8 cellular contexts compared by ENCODE assay signal in the genomic region with DNA sequence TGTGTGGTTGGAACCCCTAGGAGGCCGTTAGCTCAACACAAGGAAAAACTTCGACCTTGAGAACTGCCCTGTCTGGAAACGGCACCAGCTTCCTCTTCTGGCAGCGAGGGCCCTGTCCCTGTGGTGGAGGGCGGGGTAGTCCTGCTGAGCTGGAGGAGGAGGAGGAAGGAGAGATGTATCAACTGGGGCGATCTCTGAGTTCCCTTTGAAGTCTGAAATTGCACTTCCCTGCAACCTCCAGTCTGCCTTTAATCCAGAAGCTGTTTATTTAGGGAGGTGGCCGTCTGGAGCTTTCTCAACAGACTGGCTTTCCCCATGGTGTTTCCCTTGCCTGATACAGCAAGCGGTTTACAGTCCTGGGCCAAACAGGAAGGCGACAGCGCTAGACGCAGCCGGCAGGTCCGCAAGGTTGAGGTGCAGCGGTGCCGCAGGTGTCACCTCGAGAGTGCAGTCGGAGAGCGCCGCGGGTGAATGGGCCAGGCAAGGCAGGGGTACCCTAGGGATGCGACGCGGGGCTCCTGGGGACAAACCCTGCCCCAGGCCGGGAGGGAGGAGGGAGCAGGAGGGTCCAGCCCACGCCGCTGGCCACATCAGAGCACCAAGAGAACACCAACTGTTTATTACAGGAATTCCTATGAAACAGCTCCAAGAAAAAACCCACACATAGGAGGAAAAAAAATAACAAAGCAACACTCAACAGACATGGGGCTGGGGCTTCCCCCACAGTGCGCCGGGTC. TPM values are rescaled to one million over a fixed set of nuclear protein-coding genes. Genes with fewer than 3 reads are reported as not detected.
DNase-seq lines count a peak whose midpoint lies in the region; ATAC-seq and TF ChIP-seq lines count a peak whose summit lies in the region.

No MANE protein-coding gene starts in this region.

- H4K20me1 ChIP-seq in OCI-LY3 (ENCODE audit: insufficient read depth, low read length) = no peaks in the 10 kb centered on the region

- no peak for TF ChIP-seq CTCF in OCI-LY3 (IDR thresholded peaks at IDR 0.05; ENCODE audit: low read depth, low read length)
- TF ChIP-seq CTCF in right atrium auricular region (IDR thresholded peaks at IDR 0.05) = no peak

- H3K4me3 ChIP-seq in OCI-LY3 (ENCODE audit: low read length) (peak overlapping the region; percentile 37; the same call in 1 of the 2 replicates), adipocyte (ENCODE audit: low read length) (peak overlapping the region; percentile 57), right atrium auricular region (peak overlapping the region; percentile 46 to 62)

- H3K36me3 ChIP-seq in OCI-LY3 (replicated peaks; ENCODE audit: low read depth, low read length) (no peaks in the 10 kb centered on the region), adipocyte (ENCODE audit: control insufficient read depth, insufficient read depth, low read length, severe bottlenecking) (peaks cover 8% of the 10 kb centered on the region), right atrium auricular region (peaks cover 5% of the 10 kb centered on the region)

- H3K79me2 ChIP-seq in OCI-LY3 (ENCODE audit: low read length) = no peaks in the 10 kb centered on the region

- H3K27ac ChIP-seq in OCI-LY3 (ENCODE audit: low read length) (no peak overlapping the region), right atrium auricular region (peak overlapping the region; percentile 77 to 91)

- peak overlapping the region; percentile 57 for H3K4me2 ChIP-seq in OCI-LY3 (ENCODE audit: low read length)

- H3K9me3 ChIP-seq in OCI-LY3 (ENCODE audit: insufficient read depth, low read length) = no peaks in the 10 kb centered on the region
- H3K9me3 ChIP-seq in adipocyte (ENCODE audit: control insufficient read depth, low read length) = no peaks in the 10 kb centered on the region
- no peaks in the 10 kb centered on the region for H3K9me3 ChIP-seq in right atrium auricular region

- 0 out of 2 replicates have a peak overlapping the region, but pooled peaks have one; percentile 39 for H2AFZ ChIP-seq in OCI-LY3 (ENCODE audit: low read depth, low read length)

- peaks cover 15% of the 10 kb centered on the region for H3K4me1 ChIP-seq in OCI-LY3 (ENCODE audit: low read length)
- H3K4me1 ChIP-seq in adipocyte (ENCODE audit: control insufficient read depth, insufficient read depth, low read length) = peaks cover 28% of the 10 kb centered on the region
- H3K4me1 ChIP-seq in right atrium auricular region = peaks cover 0 to 43% of the 10 kb centered on the region in 2 donors

- ATAC-seq in HG03196 (IDR thresholded peaks at IDR 0.05; ENCODE audit: unreplicated experiment) = no peak

- H3K27me3 ChIP-seq in OCI-LY3 (ENCODE audit: low read depth, low read length) = peaks cover 19% of the 10 kb centered on the region
- H3K27me3 ChIP-seq in adipocyte (replicated peaks; ENCODE audit: control insufficient read depth, insufficient read depth, low read length) = no peaks in the 10 kb centered on the region
- no peaks in the 10 kb centered on the region for H3K27me3 ChIP-seq in right atrium auricular region

- peak; percentile 36 for DNase-seq in activated gamma-delta T cell treated with Interleukin-2 at 50 U/mL for 16 hours
- no peak for DNase-seq in activated gamma-delta T cell (lab: John Stamatoyannopoulos, UW)
- peak; percentile 40 for DNase-seq in adipocyte (ENCODE audit: low read depth)
- DNase-seq in right atrium auricular region (ENCODE audit: low spot score) = no peak
- DNase-seq in renal cortical epithelial cell (ENCODE audit: low read depth) = peak; percentile 76
- no peak for DNase-seq in NCI-H1092 treated with DMSO at 0.1 percent for 48 hours (lab: John Stamatoyannopoulos, UW)

- H3K9ac ChIP-seq in OCI-LY3 (ENCODE audit: low read length) (no peak overlapping the region), adipocyte (ENCODE audit: low read length) (peak overlapping the region; percentile 59)

RNA-seq across cellular contexts. Expression of gene MRPS23, which starts 11.3 kb away (rescaled TPM):
- total RNA-seq in right atrium auricular region = 10 to 100 TPM; 24.1 to 35.3 TPM
- 20.2 and 58.9 TPM in 2 replicates for total RNA-seq in renal cortical epithelial cell

Comparison
In these comparisons a context has a peak if more than half of its experiments do, and no peak if none do; other contexts are left out.
1. DNase-seq: peak in activated gamma-delta T cell treated with Interleukin-2 at 50 U/mL for 16 hours (single experiment), adipocyte (single experiment) and renal cortical epithelial cell (single experiment); none in activated gamma-delta T cell (single experiment), right atrium auricular region (single experiment) and NCI-H1092 treated with DMSO at 0.1 percent for 48 hours (single experiment).
2. Peak in every context shown above with its lines, with median percentiles within 50 percentile points of each other: H3K4me3 ChIP-seq.